Comparison of ENCODE assay signal across 21 cellular contexts in genomic region chr2:215771241-215771640, GRCh38.
DNase-seq lines count a peak whose midpoint lies in the region; ATAC-seq, FAIRE-seq and TF ChIP-seq lines count a peak whose summit lies in the region.
"Had no signal": no experiment of that assay in that cellular context is flagged by ENCODE, and none has a peak within 500 bp of the region (broad histone marks: within the 10 kb centered on the region; RNA-seq: fewer than 3 reads in every experiment).

No MANE protein-coding gene starts in this region.

- H3K9me3 Mint-ChIP-seq in nephron progenitor cell = peaks cover 33% of the 10 kb centered on the region
- H3K9me3 Mint-ChIP-seq: activated CD4-positive, alpha-beta T cell treated with anti-CD3 and anti-CD28 coated beads, Interleukin-2, amount 10 ng/mL, durations not matched to agents 7 days and 5 days; neural crest cell had no signal

- H4K20me1 ChIP-seq in HepG2 (ENCODE audit: insufficient read depth, low read length) (no peaks in the 10 kb centered on the region), Karpas-422 (ENCODE audit: insufficient read depth, low read depth, low read length) (no peaks in the 10 kb centered on the region)

- H3K27me3 Mint-ChIP-seq in nephron progenitor cell (ENCODE audit: low read depth, poor library complexity) = no peaks in the 10 kb centered on the region

- no peak overlapping the region for H2AFZ ChIP-seq in HepG2 (ENCODE audit: low read length)
- no peak overlapping the region for H2AFZ ChIP-seq in Karpas-422 (ENCODE audit: low read length)

- H3K79me2 ChIP-seq in HepG2 (ENCODE audit: insufficient read depth, low read length) (no peaks in the 10 kb centered on the region), Karpas-422 (ENCODE audit: low read length) (no peaks in the 10 kb centered on the region)

- no peak for TF ChIP-seq EP300 in HepG2 (IDR thresholded peaks at IDR 0.05; ENCODE audit: low read depth in 2 of 2, low read length in 2 of 2)
- TF ChIP-seq EP300 in HepG2 (CRISPR knock-in tag; IDR thresholded peaks at IDR 0.05; ENCODE audit: borderline replicate concordance) = no peak

- H3K9me2 ChIP-seq in Karpas-422 (replicated peaks; ENCODE audit: insufficient read depth, low read length) = no peaks in the 10 kb centered on the region; the same call in 1 of the 2 replicates

- intact Hi-C loops in HepG2 (cut with micrococcal nuclease; ENCODE audit: unreplicated experiment) = loop anchor here (2.0 kb wide), 1 partner anchor 18 kb away; no protein-coding TSS in a partner anchor
- intact Hi-C loops in right lobe of liver (cut with DNase I) = no loop called here
- intact Hi-C loops in colonic mucosa (cut with DNase I) = no loop called here

- ATAC-seq in HepG2 (no peak), right lobe of liver (no peak), HG03442 (IDR thresholded peaks at IDR 0.05; ENCODE audit: unreplicated experiment) (no peak)
- ATAC-seq: foreskin keratinocyte, sciatic nerve had no signal

- TF ChIP-seq POLR2A in HepG2 (IDR thresholded peaks at IDR 0.05; ENCODE audit: insufficient read depth in 1 of 2, low read depth in 2 of 2, low read length in 2 of 2) (no peak), right lobe of liver (IDR thresholded peaks at IDR 0.05) (no peak)

- H3K27me3 ChIP-seq in HepG2 (ENCODE audit: control insufficient read depth in 1 of 2, insufficient read depth in 2 of 2, low read length in 2 of 2) = no peaks in the 10 kb centered on the region
- H3K27me3 ChIP-seq in right lobe of liver = no peaks in the 10 kb centered on the region
- H3K27me3 ChIP-seq in colonic mucosa = no peaks in the 10 kb centered on the region
- H3K27me3 ChIP-seq in Karpas-422 (ENCODE audit: low read length) = no peaks in the 10 kb centered on the region; the same call in 1 of the 2 replicates
- H3K27me3 ChIP-seq: foreskin keratinocyte, tibial nerve had no signal

- H3K4me2 ChIP-seq in HepG2 (ENCODE audit: low read depth, low read length) (no peak overlapping the region), Karpas-422 (ENCODE audit: low read depth, low read length, poor library complexity, severe bottlenecking) (no peak overlapping the region)

- TF ChIP-seq CTCF in HepG2 (CRISPR knock-in tag; IDR thresholded peaks at IDR 0.05) (no peak), right lobe of liver (IDR thresholded peaks at IDR 0.05) (no peak), colonic mucosa (IDR thresholded peaks at IDR 0.05) (no peak), nephron progenitor cell (IDR thresholded peaks at IDR 0.05) (no peak)

- H3K9me3 ChIP-seq in HepG2 (ENCODE audit: low read length) (peaks cover 6% of the 10 kb centered on the region; the same call in 1 of the 2 replicates), right lobe of liver (no peaks in the 10 kb centered on the region), colonic mucosa (no peaks in the 10 kb centered on the region), Karpas-422 (ENCODE audit: low read length) (no peaks in the 10 kb centered on the region)

- H3K27ac Mint-ChIP-seq in nephron progenitor cell = peak overlapping the region; percentile 54
- H3K27ac Mint-ChIP-seq: activated CD4-positive, alpha-beta T cell treated with anti-CD3 and anti-CD28 coated beads, Interleukin-2, amount 10 ng/mL, durations not matched to agents 7 days and 5 days had no signal

- H3K4me1 ChIP-seq in HepG2 (ENCODE audit: insufficient read depth, low read length) = peaks cover 45% of the 10 kb centered on the region
- H3K4me1 ChIP-seq in right lobe of liver = no peaks in the 10 kb centered on the region
- no peaks in the 10 kb centered on the region for H3K4me1 ChIP-seq in colonic mucosa
- H3K4me1 ChIP-seq in Karpas-422 (ENCODE audit: low read length) = no peaks in the 10 kb centered on the region
- H3K4me1 ChIP-seq: foreskin keratinocyte had no signal

- CTCF ChIA-PET in HepG2 (lab: Yijun Ruan, JAX; ENCODE audit: low intra/inter-chr PET ratio, low total read pairs) = no interaction called here

- no TSS peak for BruUV-seq in HepG2 (replicated peaks; lab: Mats Ljungman, UMichigan)

- DNase-seq in HepG2 (ENCODE audit: low spot score) (no peak), right lobe of liver (no peak), colonic mucosa (no peak), nephron progenitor cell (no peak), NCI-H1105 treated with DMSO at 0.1 percent for 48 hours (lab: John Stamatoyannopoulos, UW) (no peak), Karpas-422 (no peak), glomerular visceral epithelial cell (ENCODE audit: extremely low spot score) (no peak)
- DNase-seq: activated CD4-positive, alpha-beta T cell treated with anti-CD3 and anti-CD28 coated beads, Interleukin-2, amount 10 ng/mL, durations not matched to agents 7 days and 5 days; activated naive CD4-positive, alpha-beta T cell treated with anti-CD3 and anti-CD28 coated beads, Interleukin-2, amount 50 U/mL, for 16 hours; COR-L47; effector CD8-positive, alpha-beta T cell; Kasumi-1; NCI-H1436 treated with DMSO at 0.1 percent for 48 hours; stimulated activated CD4-positive, alpha-beta T cell treated with anti-CD3 and anti-CD28 coated beads, Interleukin-4, amount 100 ng/mL, for 1 hour had no signal

- no peak for FAIRE-seq in HepG2 (lab: Jason Lieb, UNC)

- peaks cover 39% of the 10 kb centered on the region for H3K4me1 Mint-ChIP-seq in nephron progenitor cell
- H3K4me1 Mint-ChIP-seq: activated CD4-positive, alpha-beta T cell treated with anti-CD3 and anti-CD28 coated beads, Interleukin-2, amount 10 ng/mL, durations not matched to agents 7 days and 5 days had no signal

- POLR2A ChIA-PET in HepG2 (lab: Yijun Ruan, JAX) = interaction anchor here (1.0 kb wide), 1 partner anchor 22 kb away, joined by 3 read pairs; no protein-coding TSS in a partner anchor

- no peak overlapping the region for H3K4me3 Mint-ChIP-seq in nephron progenitor cell
- H3K4me3 Mint-ChIP-seq: activated CD4-positive, alpha-beta T cell treated with anti-CD3 and anti-CD28 coated beads, Interleukin-2, amount 10 ng/mL, durations not matched to agents 7 days and 5 days; neural crest cell had no signal

- no peaks in the 10 kb centered on the region for H3K36me3 Mint-ChIP-seq in nephron progenitor cell (ENCODE audit: low read depth)
- H3K36me3 Mint-ChIP-seq: brain had no signal

- H3K36me3 ChIP-seq in HepG2 (replicated peaks in 1 of 2; ENCODE audit: control insufficient read depth in 1 of 2, insufficient read depth in 2 of 2, low read length in 2 of 2) (no peaks in the 10 kb centered on the region), right lobe of liver (no peaks in the 10 kb centered on the region), colonic mucosa (no peaks in the 10 kb centered on the region), Karpas-422 (ENCODE audit: insufficient read depth, low read length) (no peaks in the 10 kb centered on the region)
- H3K36me3 ChIP-seq: tibial nerve had no signal

- no peak overlapping the region for H3K4me3 ChIP-seq in HepG2 (replicated peaks in 1 of 3; ENCODE audit: insufficient read depth in 1 of 3, low read depth in 2 of 3, low read length in 3 of 3)
- H3K4me3 ChIP-seq in right lobe of liver = no peak overlapping the region
- H3K4me3 ChIP-seq in colonic mucosa = no peak overlapping the region
- H3K4me3 ChIP-seq in Karpas-422 (ENCODE audit: low read length) = no peak overlapping the region
- H3K4me3 ChIP-seq: lung, tibial nerve had no signal

- in situ Hi-C loops in HepG2 (cut with HindIII; ENCODE audit: extremely low pct_ligation_motif_present, low pct_unique_long_range_greater_than_20kb) = no loop called here

- no peak for TF ChIP-seq RAD21 in HepG2 (CRISPR knock-in tag; IDR thresholded peaks at IDR 0.05)

- WGBS in HepG2 (ENCODE audit: low lambda C conversion rate) = 98% methylated on average over 2 of the region's 2 CpGs
- WGBS in right lobe of liver (ENCODE audit: insufficient coverage, low coverage, low lambda C conversion rate, missing lambda C conversion rate) = 89% methylated on average over 2 of the region's 2 CpGs

- H3K27ac ChIP-seq in HepG2 (ENCODE audit: extremely low read length, insufficient read depth, low read length) = peak overlapping the region; percentile 49
- H3K27ac ChIP-seq in right lobe of liver = no peak overlapping the region
- peak overlapping the region; percentile 11 for H3K27ac ChIP-seq in colonic mucosa
- H3K27ac ChIP-seq in Karpas-422 (ENCODE audit: low read length) = no peak overlapping the region
- H3K27ac ChIP-seq: foreskin keratinocyte, tibial nerve had no signal

- H3K9ac ChIP-seq in HepG2 (ENCODE audit: insufficient read depth, low read depth, low read length) = no peak overlapping the region
- no peak overlapping the region for H3K9ac ChIP-seq in colonic mucosa (ENCODE audit: low read depth in 2 of 2, low read length in 2 of 2)
- no peak overlapping the region for H3K9ac ChIP-seq in Karpas-422 (ENCODE audit: low read length)

TF ChIP-seq in HepG2, 621 proteins besides CTCF, POLR2A, EP300 and RAD21 (continues in another document):
- TF ChIP-seq, protein P1, sequence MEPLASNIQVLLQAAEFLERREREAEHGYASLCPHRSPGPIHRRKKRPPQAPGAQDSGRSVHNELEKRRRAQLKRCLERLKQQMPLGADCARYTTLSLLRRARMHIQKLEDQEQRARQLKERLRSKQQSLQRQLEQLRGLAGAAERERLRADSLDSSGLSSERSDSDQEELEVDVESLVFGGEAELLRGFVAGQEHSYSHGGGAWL (CRISPR knock-in tag; IDR thresholded peaks at IDR 0.05) = no peak
- TF ChIP-seq ARID5B (CRISPR knock-in tag; IDR thresholded peaks at IDR 0.05) = 0 out of 2 replicates have a peak, but pooled peaks have one; percentile 2

Comparison
In these comparisons a context has a peak if more than half of its experiments do, and no peak if none do; other contexts are left out.
1. H3K27ac ChIP-seq: peak in HepG2 (single experiment) and colonic mucosa (single experiment); none in right lobe of liver (0 of 3) and Karpas-422 (single experiment).